In the genomic region with DNA sequence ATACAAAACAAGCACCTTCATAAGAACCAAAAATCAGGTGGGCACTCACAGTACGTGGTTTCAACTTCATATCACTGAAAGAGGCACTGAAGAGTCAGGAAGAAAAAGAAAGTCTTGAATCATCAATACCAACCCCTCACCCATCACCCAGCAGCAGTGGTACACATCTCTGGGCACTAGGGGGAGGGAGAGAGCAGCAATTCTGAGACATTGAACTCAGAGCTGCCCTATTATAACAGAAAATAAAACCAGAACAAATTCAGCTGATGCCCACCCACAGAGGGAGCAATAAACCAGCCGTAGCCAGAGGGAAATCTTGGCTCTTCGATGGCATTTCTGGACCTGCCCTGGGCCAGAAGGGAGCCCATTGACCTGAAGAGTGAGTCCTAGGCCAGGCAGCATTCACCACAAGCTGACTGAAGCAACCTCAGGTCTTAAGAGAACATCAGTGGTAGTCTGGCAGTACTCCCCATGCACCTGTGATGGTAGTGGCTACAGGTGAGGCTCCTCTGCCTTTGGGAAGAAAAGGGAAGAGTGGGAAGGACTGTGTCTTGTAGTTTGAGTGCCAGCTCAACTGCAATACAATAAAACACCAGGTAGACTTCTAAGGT, we compare ENCODE assay signal across 8 cellular contexts. TPM values are rescaled to one million over a fixed set of nuclear protein-coding genes. Genes with fewer than 3 reads are reported as not detected.
A peak's percentile ranks its signal among the peaks of the same experiment; 100 is the strongest.
DNase-seq lines count a peak whose midpoint lies in the region; ATAC-seq and TF ChIP-seq lines count a peak whose summit lies in the region.

No MANE protein-coding gene starts in this region.

- TF ChIP-seq CTCF in DND-41 (IDR thresholded peaks at IDR 0.05; ENCODE audit: borderline replicate concordance, extremely low read depth, low read length, poor library complexity, severe bottlenecking) (peak; percentile 63), adrenal gland (IDR thresholded peaks at IDR 0.05) (peak; percentile 29 to 56 (median 53)), right lobe of liver (IDR thresholded peaks at IDR 0.05) (peak; percentile 35 to 65 (median 41)), ascending aorta (IDR thresholded peaks at IDR 0.05) (peak in 1 of 3 experiments; percentile 21)

- peak; percentile 29 for DNase-seq in DND-41
- peak; percentile 25 for DNase-seq in NOMO-1 treated with dmso at 0.1 percent for 144 hours (lab: John Stamatoyannopoulos, UW; ENCODE audit: unreplicated experiment)
- peak in 6 of 7 donors; percentile 23 to 61 (median 42) for DNase-seq in adrenal gland
- DNase-seq in right lobe of liver, result no peak
- no peak for DNase-seq in ascending aorta (ENCODE audit: low spot score in 2 of 2)
- no peak for DNase-seq in HPDE6-E6E7 (ENCODE audit: extremely low spot score)

- no peaks in the 10 kb centered on the region for H3K79me2 ChIP-seq in DND-41 (ENCODE audit: insufficient read depth, low read length)

- H3K9ac ChIP-seq in DND-41 (ENCODE audit: low read depth, low read length), result no peak overlapping the region

- intact Hi-C loops in adrenal gland (cut with DNase I) (no loop called here), right lobe of liver (cut with DNase I) (no loop called here), ascending aorta (cut with DNase I) (no loop called here)

- WGBS in adrenal gland, 4 donors, result 45 to 55% (median 49%) methylated on average over 3 of the region's 3 CpGs
- 32% methylated on average over 3 of the region's 3 CpGs for whole genome bisulfite sequencing in right lobe of liver (ENCODE audit: insufficient coverage, low coverage, low lambda C conversion rate, missing lambda C conversion rate)

- ATAC-seq in DND-41 (ENCODE audit: insufficient read depth, low read depth) (peak; percentile 82), GM19324 (IDR thresholded peaks at IDR 0.05; ENCODE audit: low FRiP score, unreplicated experiment) (peak; percentile 91), HG03108 (IDR thresholded peaks at IDR 0.05; ENCODE audit: unreplicated experiment) (peak; percentile 85), right lobe of liver (peak; percentile 63 to 90 (median 73))

- H3K36me3 ChIP-seq in DND-41 (ENCODE audit: insufficient read depth, low read length) (no peaks in the 10 kb centered on the region), adrenal gland (replicated peaks in 1 of 2) (no peaks in the 10 kb centered on the region), right lobe of liver (no peaks in the 10 kb centered on the region), ascending aorta (no peaks in the 10 kb centered on the region)

- TF ChIP-seq POLR2A in adrenal gland (IDR thresholded peaks at IDR 0.05), result no peak
- TF ChIP-seq POLR2A in right lobe of liver (IDR thresholded peaks at IDR 0.05), result no peak

- no peak overlapping the region for H3K27ac ChIP-seq in DND-41 (ENCODE audit: low read length)
- no peak overlapping the region for H3K27ac ChIP-seq in adrenal gland
- H3K27ac ChIP-seq in right lobe of liver, result no peak overlapping the region
- no peak overlapping the region for H3K27ac ChIP-seq in ascending aorta

- H2AFZ ChIP-seq in DND-41 (ENCODE audit: low read depth, low read length), result no peak overlapping the region

- H3K4me3 ChIP-seq in DND-41 (ENCODE audit: low read depth in 1 of 2, low read length in 2 of 2) (no peak overlapping the region), adrenal gland (no peak overlapping the region), right lobe of liver (no peak overlapping the region), ascending aorta (no peak overlapping the region)

- H4K20me1 ChIP-seq in DND-41 (ENCODE audit: insufficient read depth, low read length), result no peaks in the 10 kb centered on the region

- H3K4me2 ChIP-seq in DND-41 (ENCODE audit: insufficient read depth, low read length), result no peak overlapping the region

- no peaks in the 10 kb centered on the region for H3K9me3 ChIP-seq in DND-41 (ENCODE audit: insufficient read depth, low read length, severe bottlenecking)
- H3K9me3 ChIP-seq in adrenal gland (replicated peaks in 1 of 3), result no peaks in the 10 kb centered on the region
- H3K9me3 ChIP-seq in right lobe of liver, result no peaks in the 10 kb centered on the region
- peaks cover 0 to 22% of the 10 kb centered on the region in 2 donors for H3K9me3 ChIP-seq in ascending aorta

- H3K27me3 ChIP-seq in DND-41 (ENCODE audit: insufficient read depth, low read length, poor library complexity) (no peaks in the 10 kb centered on the region), adrenal gland (no peaks in the 10 kb centered on the region), right lobe of liver (no peaks in the 10 kb centered on the region), ascending aorta (no peaks in the 10 kb centered on the region)

- H3K4me1 ChIP-seq in DND-41 (ENCODE audit: insufficient read depth, low read length) (no peaks in the 10 kb centered on the region), adrenal gland (replicated peaks in 1 of 2) (no peaks in the 10 kb centered on the region), right lobe of liver (no peaks in the 10 kb centered on the region), ascending aorta (no peaks in the 10 kb centered on the region)

RNA-seq across cellular contexts. Expression of a gene that starts 42.2 kb away (rescaled TPM):
- total RNA-seq in adrenal gland (1 to 10 TPM in 2 of 8 donors, under 1 TPM in 4, not detected in 2; 0.04 to 2.3 (median 0.49) TPM), right lobe of liver (not detected), ascending aorta (not detected)
- 1 to 10 TPM in 2 of 3 donors, under 1 TPM in 1; 0.42 to 3.2 (median 1.4) TPM for polyA plus RNA-seq in adrenal gland

Comparison
In these comparisons a context has a peak if more than half of its experiments do, and no peak if none do; other contexts are left out.
1. DNase-seq: peak in DND-41 (single experiment), NOMO-1 treated with dmso at 0.1 percent for 144 hours (single experiment) and adrenal gland (6 of 7); none in right lobe of liver (0 of 3), ascending aorta (0 of 2) and HPDE6-E6E7 (single experiment).
2. Peak in every context shown above with its lines, with median percentiles within 50 percentile points of each other: ATAC-seq.